Comparison of ENCODE assay signal across 13 cellular contexts in genomic region chr17:74011963-74012362, GRCh38.
DNase-seq lines count a peak whose midpoint lies in the region; ATAC-seq and TF ChIP-seq lines count a peak whose summit lies in the region.
"Had no signal": no experiment of that assay in that cellular context is flagged by ENCODE, and none has a peak within 500 bp of the region (broad histone marks: within the 10 kb centered on the region; RNA-seq: fewer than 3 reads in every experiment).

No MANE protein-coding gene starts in this region.

- H3K4me3 Mint-ChIP-seq in T-helper 17 cell = no peak overlapping the region
- H3K4me3 Mint-ChIP-seq: activated naive CD4-positive, alpha-beta T cell treated with anti-CD3 and anti-CD28 coated beads, Interleukin-2, amount 10 ng/mL, durations not matched to agents 7 days and 5 days; central memory CD8-positive, alpha-beta T cell had no signal

- H3K9me3 ChIP-seq in T-helper 17 cell (ENCODE audit: control insufficient read depth, low read length, poor library complexity, severe bottlenecking) = no peaks in the 10 kb centered on the region
- peaks cover 0 to 11% (median 0%) of the 10 kb centered on the region in 3 donors for H3K9me3 ChIP-seq in gastroesophageal sphincter

- no peak for TF ChIP-seq CTCF in gastroesophageal sphincter (IDR thresholded peaks at IDR 0.05)

- H3K4me1 ChIP-seq in gastroesophageal sphincter = no peaks in the 10 kb centered on the region
- H3K4me1 ChIP-seq: parathyroid adenoma had no signal

- H3K36me3 ChIP-seq in gastroesophageal sphincter = no peaks in the 10 kb centered on the region

- no peak for TF ChIP-seq EP300 in gastroesophageal sphincter (IDR thresholded peaks at IDR 0.05)

- H3K36me3 Mint-ChIP-seq in T-helper 17 cell (ENCODE audit: low read depth) = peaks cover 3% of the 10 kb centered on the region
- H3K36me3 Mint-ChIP-seq: activated naive CD4-positive, alpha-beta T cell treated with anti-CD3 and anti-CD28 coated beads, Interleukin-2, amount 10 ng/mL, durations not matched to agents 7 days and 5 days had no signal

- peaks cover 4% of the 10 kb centered on the region for H3K27me3 Mint-ChIP-seq in T-helper 17 cell

- no peak overlapping the region for H3K27ac ChIP-seq in gastroesophageal sphincter
- H3K27ac ChIP-seq: KMS-11, parathyroid adenoma had no signal

- ATAC-seq in T-helper 17 cell = no peak
- no peak for ATAC-seq in gastroesophageal sphincter
- no peak for ATAC-seq in GM21360 (IDR thresholded peaks at IDR 0.05; ENCODE audit: unreplicated experiment)
- ATAC-seq in GM18498 (IDR thresholded peaks at IDR 0.05; ENCODE audit: unreplicated experiment) = no peak
- ATAC-seq: esophagus mucosa had no signal

- no peak for TF ChIP-seq POLR2A in gastroesophageal sphincter (IDR thresholded peaks at IDR 0.05)

- no peak overlapping the region for H3K4me3 ChIP-seq in gastroesophageal sphincter

- DNase-seq in AG20443 (ENCODE audit: low spot score) (peak; percentile 33), NCI-H1092 (lab: John Stamatoyannopoulos, UW) (peak; percentile 94), NCI-H2196 (lab: John Stamatoyannopoulos, UW; ENCODE audit: unreplicated experiment) (peak; percentile 82), T-helper 17 cell (no peak), globus pallidus (ENCODE audit: low spot score) (no peak)

- 6 to 60% methylated on average over 3 to 4 of the region's 7 CpGs for WGBS in gastroesophageal sphincter (ENCODE audit: low coverage in 1 of 2), 2 donors

- peaks cover 77% of the 10 kb centered on the region for H3K27me3 ChIP-seq in gastroesophageal sphincter

- H3K4me1 Mint-ChIP-seq in T-helper 17 cell = peaks cover 25% of the 10 kb centered on the region

- peak overlapping the region; percentile 73 for H3K27ac Mint-ChIP-seq in T-helper 17 cell

Comparison
In these comparisons a context has a peak if more than half of its experiments do, and no peak if none do; other contexts are left out.
1. DNase-seq: peak in AG20443 (single experiment), NCI-H1092 (single experiment) and NCI-H2196 (single experiment); none in T-helper 17 cell (0 of 3) and globus pallidus (single experiment).